In genomic region chr11:72102631-72102945, GRCh38 we compare ENCODE assay signal across 8 cellular contexts. TPM values are rescaled to one million over a fixed set of nuclear protein-coding genes. Genes with fewer than 3 reads are reported as not detected.
DNase-seq lines count a peak whose midpoint lies in the region; ATAC-seq, FAIRE-seq and TF ChIP-seq lines count a peak whose summit lies in the region.

No MANE protein-coding gene starts in this region.

- peak overlapping the region; percentile 73 to 95 (median 82) for H3K4me3 ChIP-seq in Peyer's patch
- peak overlapping the region; percentile 68 to 77 (median 76) for H3K4me3 ChIP-seq in esophagus muscularis mucosa
- H3K4me3 ChIP-seq in prostate gland, result peak overlapping the region; percentile 80 to 84

- no peak for ATAC-seq in HG03045 (IDR thresholded peaks at IDR 0.05; ENCODE audit: unreplicated experiment)

- H3K27me3 ChIP-seq in Peyer's patch (no peaks in the 10 kb centered on the region), esophagus muscularis mucosa (no peaks in the 10 kb centered on the region), prostate gland (replicated peaks; ENCODE audit: insufficient read depth) (no peaks in the 10 kb centered on the region)

- H3K9me3 ChIP-seq in Peyer's patch (no peaks in the 10 kb centered on the region), esophagus muscularis mucosa (no peaks in the 10 kb centered on the region), prostate gland (no peaks in the 10 kb centered on the region)

- peak; percentile 20 for FAIRE-seq in GM12891 (lab: Jason Lieb, UNC)

- TF ChIP-seq EP300 in esophagus muscularis mucosa (IDR thresholded peaks at IDR 0.05), result no peak

- peaks cover 0 to 18% (median 0%) of the 10 kb centered on the region in 3 donors for H3K36me3 ChIP-seq in Peyer's patch
- peaks cover 16 to 33% (median 28%) of the 10 kb centered on the region in 4 donors for H3K36me3 ChIP-seq in esophagus muscularis mucosa
- H3K36me3 ChIP-seq in prostate gland, result peaks cover 0 to 11% of the 10 kb centered on the region in 2 donors

- 5% methylated on average over 9 of the region's 9 CpGs for WGBS in esophagus muscularis mucosa
- WGBS in prostate gland, result 1% methylated on average over 9 of the region's 9 CpGs

- DNase-seq in GM12891 (ENCODE audit: insufficient read length, low spot score) (no peak), Peyer's patch (no peak), esophagus muscularis mucosa (ENCODE audit: extremely low spot score) (no peak), prostate gland (ENCODE audit: low spot score) (no peak), NCI-H82 treated with DMSO at 0.1 percent for 48 hours (lab: John Stamatoyannopoulos, UW; ENCODE audit: unreplicated experiment) (no peak), NCI-H187 treated with DMSO at 0.1 percent for 48 hours (lab: John Stamatoyannopoulos, UW) (no peak), NCI-H774 (lab: John Stamatoyannopoulos, UW) (no peak)

- intact Hi-C loops in esophagus muscularis mucosa (cut with DNase I), result no loop called here
- intact Hi-C loops in prostate gland (cut with DNase I), result no loop called here

- H3K27ac ChIP-seq in Peyer's patch, result peak overlapping the region; percentile 88 to 99 (median 92)
- H3K27ac ChIP-seq in esophagus muscularis mucosa (replicated peaks in 1 of 4), result peak overlapping the region; percentile 90 to 93 (median 90)
- H3K27ac ChIP-seq in prostate gland, result peak overlapping the region; percentile 91 to 94

- H3K4me1 ChIP-seq in Peyer's patch (peaks cover 0 to 30% (median 8%) of the 10 kb centered on the region in 4 donors), esophagus muscularis mucosa (peaks cover 35 to 48% (median 39%) of the 10 kb centered on the region in 4 donors), prostate gland (replicated peaks) (peaks cover 10% of the 10 kb centered on the region)

- TF ChIP-seq POLR2A in GM12891 (IDR thresholded peaks at IDR 0.05; ENCODE audit: low read depth, low read length) (no peak; the same call in 1 of the 2 replicates), Peyer's patch (IDR thresholded peaks at IDR 0.05) (no peak), esophagus muscularis mucosa (IDR thresholded peaks at IDR 0.05; ENCODE audit: low read depth) (no peak), prostate gland (IDR thresholded peaks at IDR 0.05) (no peak)

- TF ChIP-seq CTCF in Peyer's patch (IDR thresholded peaks at IDR 0.05), result no peak
- no peak for TF ChIP-seq CTCF in esophagus muscularis mucosa (IDR thresholded peaks at IDR 0.05)
- TF ChIP-seq CTCF in prostate gland (IDR thresholded peaks at IDR 0.05), result no peak

TF ChIP-seq in GM12891, 5 proteins besides CTCF, POLR2A, EP300 and RAD21:
- no peak for TF ChIP-seq TAF1 (IDR thresholded peaks at IDR 0.05; ENCODE audit: low read depth, low read length)
- no peak for TF ChIP-seq POLR2AphosphoS5 (IDR thresholded peaks at IDR 0.05; ENCODE audit: low read depth, low read length)
- TF ChIP-seq POU2F2 (IDR thresholded peaks at IDR 0.05; ENCODE audit: low read depth, low read length), result no peak
- TF ChIP-seq PAX5 (IDR thresholded peaks at IDR 0.05; ENCODE audit: insufficient read depth, low read length, severe bottlenecking), result no peak
- TF ChIP-seq SPI1 (IDR thresholded peaks at IDR 0.05; ENCODE audit: low read depth, low read length), result no peak
TF ChIP-seq in GM12891: peak in this region for 0.

RNA-seq across cellular contexts. Expression of gene LAMTOR1, which starts 0.5 kb away (rescaled TPM):
- 82.0 TPM for polyA plus RNA-seq in GM12891 (2012; ENCODE audit: low read depth, missing spikeins)
- total RNA-seq in Peyer's patch, result 100 to 1,000 TPM in 1 of 4 donors, 10 to 100 TPM in 3; 86.6 to 132 (median 88.1) TPM
- 100 to 1,000 TPM in 2 of 4 donors, 10 to 100 TPM in 2; 86.8 to 103 (median 98.0) TPM for total RNA-seq in esophagus muscularis mucosa
- total RNA-seq in prostate gland, result 100 to 1,000 TPM; 128 to 230 TPM

RNA-seq across cellular contexts. Expression of gene TOMT, which starts 3.1 kb away (rescaled TPM):
- polyA plus RNA-seq in GM12891 (2012; ENCODE audit: low read depth, missing spikeins), result not detected
- total RNA-seq in Peyer's patch (not detected), esophagus muscularis mucosa (not detected), prostate gland (not detected)

RNA-seq across cellular contexts. Expression of gene ANAPC15, which starts 9.9 kb away (rescaled TPM):
- polyA plus RNA-seq in GM12891 (2012; ENCODE audit: low read depth, missing spikeins), result 80.1 TPM
- total RNA-seq in Peyer's patch (10 to 100 TPM; 24.5 to 56.1 (median 43.0) TPM), esophagus muscularis mucosa (10 to 100 TPM; 43.5 to 58.1 (median 48.1) TPM), prostate gland (10 to 100 TPM; 28.9 to 54.2 TPM)

RNA-seq across cellular contexts. Expression of gene LRRC51, which starts 21.9 kb away (rescaled TPM):
- polyA plus RNA-seq in GM12891 (2012; ENCODE audit: low read depth, missing spikeins), result 4.9 TPM
- 1 to 10 TPM; 2.8 to 7.4 (median 6.0) TPM for total RNA-seq in Peyer's patch
- total RNA-seq in esophagus muscularis mucosa, result 10 to 100 TPM in 1 of 4 donors, 1 to 10 TPM in 3; 9.1 to 10.0 (median 9.2) TPM
- total RNA-seq in prostate gland, result 10 to 100 TPM; 13.1 to 25.1 TPM

RNA-seq across cellular contexts. Expression of gene NUMA1, which starts 22.2 kb away (rescaled TPM):
- 80.9 TPM for polyA plus RNA-seq in GM12891 (2012; ENCODE audit: low read depth, missing spikeins)
- total RNA-seq in Peyer's patch (100 to 1,000 TPM; 297 to 512 (median 388) TPM), esophagus muscularis mucosa (100 to 1,000 TPM; 214 to 328 (median 272) TPM), prostate gland (100 to 1,000 TPM; 623 to 712 TPM)
